8 cellular contexts compared by ENCODE assay signal in the genomic region with DNA sequence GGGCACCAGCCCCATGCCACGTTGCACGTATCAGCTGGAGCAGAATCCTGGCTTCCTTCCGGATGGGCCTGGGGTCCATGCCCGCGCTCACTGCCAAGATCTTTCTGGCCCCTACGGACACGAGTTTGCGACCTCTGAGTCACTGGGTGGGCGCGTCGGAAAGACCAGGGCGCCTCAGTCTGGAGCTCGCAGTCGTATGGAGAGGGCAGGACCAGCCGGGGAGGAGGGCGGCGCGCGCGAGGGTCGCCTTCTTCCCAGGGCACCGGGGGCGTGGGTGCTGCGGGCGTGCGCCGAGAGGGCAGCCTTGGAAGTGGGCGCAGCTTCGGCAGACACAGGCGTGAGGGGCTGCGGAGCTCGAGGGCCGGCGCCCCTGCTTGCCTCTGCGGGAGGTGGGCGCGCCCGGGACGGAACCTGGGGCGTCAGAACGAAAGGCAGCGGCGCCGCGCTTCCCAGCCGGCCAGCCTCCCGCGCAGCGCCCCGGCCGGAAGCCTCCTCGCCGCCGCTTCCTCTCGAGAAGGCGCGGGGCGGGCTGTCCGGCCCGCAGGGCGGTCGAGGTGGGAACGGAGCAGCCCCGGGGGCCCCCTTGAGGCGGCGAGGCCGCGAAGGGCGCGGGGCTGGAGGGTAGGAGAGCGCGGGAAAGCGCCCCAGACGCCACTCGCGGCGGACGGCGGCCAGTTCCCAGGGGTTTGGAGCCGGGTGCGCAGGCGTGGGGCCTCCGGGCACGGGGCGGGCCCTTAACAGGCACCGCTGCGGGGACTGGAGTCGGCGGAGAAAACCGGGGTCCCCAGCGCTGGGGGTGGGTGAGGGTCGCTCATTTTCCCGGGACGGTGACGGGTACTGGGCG. TPM values are rescaled to one million over a fixed set of nuclear protein-coding genes. Genes with fewer than 3 reads are reported as not detected.
DNase-seq lines count a peak whose midpoint lies in the region; ATAC-seq and TF ChIP-seq lines count a peak whose summit lies in the region.

ARL6IP4 (plus strand) TSS at position 490 of the 844 bp plus-strand sequence. CDS start 459 bp downstream, outside the sequence.

- no peaks in the 10 kb centered on the region for H4K20me1 ChIP-seq in H9 (ENCODE audit: control insufficient read depth, insufficient read depth, insufficient read length)

- H3K27ac Mint-ChIP-seq in H9 = peak within 1 kb of the TSS in 2 of 3 experiments; percentile 85 to 87; a peak in 3 of 7 replicates
- peak within 1 kb of the TSS; percentile 88 for H3K27ac Mint-ChIP-seq in activated B cell treated with CpG ODN at 0.5 μM for 24 hours

- peak within 1 kb of the TSS; percentile 62 for H3K9ac ChIP-seq in H9 (ENCODE audit: extremely low read depth, insufficient read length, low read length)

- H4K5ac ChIP-seq in H9 (ENCODE audit: insufficient read length, low read depth, low read length) = no peak within 1 kb of the TSS

- H3K9me3 Mint-ChIP-seq in H9 (no peaks in the 10 kb centered on the region), activated B cell treated with CpG ODN at 0.5 μM for 24 hours (no peaks in the 10 kb centered on the region)

- peaks cover 18 to 41% of the 10 kb centered on the region in 2 experiments for H3K4me1 Mint-ChIP-seq in H9
- peaks cover 55% of the 10 kb centered on the region for H3K4me1 Mint-ChIP-seq in activated B cell treated with CpG ODN at 0.5 μM for 24 hours

- H3T11ph ChIP-seq in H9 (ENCODE audit: low read length) = no peak within 1 kb of the TSS

- peaks cover 8% of the 10 kb centered on the region; the same call in 1 of the 2 replicates for H3K4me1 ChIP-seq in H9 (ENCODE audit: insufficient read depth, low read length)

- no peak within 1 kb of the TSS; the same call in 1 of the 2 replicates for H2BK15ac ChIP-seq in H9 (ENCODE audit: low read depth, low read length)

- peak within 1 kb of the TSS; percentile 65 for H3K18ac ChIP-seq in H9 (ENCODE audit: insufficient read length, low read depth, low read length)

- no CpG with 5 or more reads among the region's 96 CpGs for WGBS in H9 (ENCODE audit: extremely low coverage, insufficient read length, low lambda C conversion rate)

- no peaks in the 10 kb centered on the region for H3K9me3 ChIP-seq in H9 (ENCODE audit: control insufficient read depth, low read depth, low read length)

- no peak within 1 kb of the TSS for H2BK12ac ChIP-seq in H9 (ENCODE audit: insufficient read length, low read depth, low read length)

- peak; percentile 72 for TF ChIP-seq POLR2A in GM10847 (IDR thresholded peaks at IDR 0.05; ENCODE audit: extremely low read depth, insufficient read length)

- no peak for TF ChIP-seq CTCF in H9 (conservative IDR thresholded peaks at IDR 0.05)
- TF ChIP-seq CTCF in activated B cell treated with CpG ODN at 0.5 μM for 24 hours (IDR thresholded peaks at IDR 0.05) = no peak

- no peak within 1 kb of the TSS for H2AK5ac ChIP-seq in H9 (ENCODE audit: insufficient read length, low read length)

- intact Hi-C loops in activated B cell treated with CpG ODN at 0.5 μM for 24 hours (cut with micrococcal nuclease) = loop anchor here (5.0 kb wide), 1 partner anchor 172 kb away; the partner anchor contains the start of gene PITPNM2

- no peaks in the 10 kb centered on the region for H3K79me2 ChIP-seq in H9 (ENCODE audit: insufficient read depth, low read length)

- H3K27ac ChIP-seq in H9 (ENCODE audit: insufficient read length, low read depth, low read length) = no peak within 1 kb of the TSS

- no peak within 1 kb of the TSS for H2BK20ac ChIP-seq in H9 (ENCODE audit: low read depth, low read length, poor library complexity, severe bottlenecking)

- H3K79me1 ChIP-seq in H9 (ENCODE audit: insufficient read depth, low read depth, low read length, poor library complexity, severe bottlenecking) = no peaks in the 10 kb centered on the region

- no peak within 1 kb of the TSS for H2BK5ac ChIP-seq in H9 (ENCODE audit: insufficient read length, low read length)

- POLR2A ChIA-PET in activated B cell treated with CpG ODN at 0.5 μM for 24 hours (lab: Charles Lee) = interaction anchor here (0.6 to 2.5 kb wide), 9 partner anchors 10 to 257 kb away, joined by 3 to 9 read pairs (median 3); partner anchors contain the start of genes ABCB9, CCDC62, MPHOSPH9 and MTRFR

- H3K36me3 Mint-ChIP-seq in H9 (ENCODE audit: insufficient read depth in 1 of 3, low read depth in 3 of 3) (peaks cover 0 to 20% (median 8%) of the 10 kb centered on the region in 3 experiments; a peak in 4 of 7 replicates), activated B cell treated with CpG ODN at 0.5 μM for 24 hours (ENCODE audit: low read depth) (peaks cover 28% of the 10 kb centered on the region)

- CTCF ChIA-PET in activated B cell treated with CpG ODN at 0.5 μM for 24 hours (lab: Charles Lee) = interaction anchor here (1.2 kb wide), 1 partner anchor 170 kb away, joined by 4 read pairs; no protein-coding TSS in a partner anchor

- H2AFZ ChIP-seq in H9 (ENCODE audit: low read length) = no peak within 1 kb of the TSS

- no peak within 1 kb of the TSS for H3K56ac ChIP-seq in H9 (ENCODE audit: insufficient read length, low read depth, low read length)

- H4K8ac ChIP-seq in H9 (replicated peaks; ENCODE audit: insufficient read length, low read depth, low read length) = no peak within 1 kb of the TSS

- peak within 1 kb of the TSS; percentile 84 for H3K14ac ChIP-seq in H9 (ENCODE audit: insufficient read depth, low read length)

- H3K27me3 Mint-ChIP-seq in H9 (ENCODE audit: low read depth) (no peaks in the 10 kb centered on the region), activated B cell treated with CpG ODN at 0.5 μM for 24 hours (no peaks in the 10 kb centered on the region)

- peak within 1 kb of the TSS; percentile 79 for H3K4me2 ChIP-seq in H9 (ENCODE audit: insufficient read depth, insufficient read length, low read length)

- no peak within 1 kb of the TSS for H4K91ac ChIP-seq in H9 (ENCODE audit: insufficient read length, low read depth, low read length)

- no peaks in the 10 kb centered on the region for H3K27me3 ChIP-seq in H9 (ENCODE audit: insufficient read depth, low read length)

- no peak within 1 kb of the TSS for H3K4ac ChIP-seq in H9 (ENCODE audit: low read depth, low read length)

- no peak within 1 kb of the TSS for H3K23ac ChIP-seq in H9 (ENCODE audit: insufficient read length, low read depth, low read length)

- ATAC-seq in activated B cell treated with CpG ODN at 0.5 μM for 24 hours (ENCODE audit: low read depth) = peak; percentile 83

- DNase-seq in H9 (no peak), NCI-H1105 (lab: John Stamatoyannopoulos, UW) (peak; percentile 47), activated B cell treated with CpG ODN at 0.5 μM for 24 hours (peak; percentile 72), islet precursor cell (peak; percentile 88), NCI-H1694 treated with DMSO at 0.1 percent for 48 hours (lab: John Stamatoyannopoulos, UW) (no peak)
- DNase-seq in central memory CD4-positive, alpha-beta T cell = peak; percentile 60
- DNase-seq in stimulated activated CD4-positive, alpha-beta T cell treated with anti-CD3 and anti-CD28 coated beads, Interleukin-15, amount 100 ng/mL, for 1 hour (ENCODE audit: low read depth in 1 of 2, low spot score in 1 of 2) = peak; percentile 37 to 55

- peak within 1 kb of the TSS; percentile 88 to 93 for H3K4me3 Mint-ChIP-seq in H9
- peak within 1 kb of the TSS; percentile 88 for H3K4me3 Mint-ChIP-seq in activated B cell treated with CpG ODN at 0.5 μM for 24 hours

- no peak within 1 kb of the TSS for H2BK120ac ChIP-seq in H9 (ENCODE audit: low read depth, low read length, poor library complexity, severe bottlenecking)

- peaks cover 17% of the 10 kb centered on the region for H3K23me2 ChIP-seq in H9 (ENCODE audit: insufficient read length, low read depth, low read length, poor library complexity, severe bottlenecking)

RNA-seq across cellular contexts. Expression of gene ARL6IP4, which starts in this region (rescaled TPM):
- total RNA-seq in H9 (2021) = 124 and 132 TPM in 2 replicates
- 163 and 178 TPM in 2 replicates for total RNA-seq in activated B cell treated with CpG ODN at 0.5 μM for 24 hours

Comparison
In these comparisons a context has a peak if more than half of its experiments do, and no peak if none do; other contexts are left out.
1. DNase-seq: peak in NCI-H1105 (single experiment), activated B cell treated with CpG ODN at 0.5 μM for 24 hours (single experiment), central memory CD4-positive, alpha-beta T cell (single experiment), islet precursor cell (single experiment) and stimulated activated CD4-positive, alpha-beta T cell treated with anti-CD3 and anti-CD28 coated beads, Interleukin-15, amount 100 ng/mL, for 1 hour (2 of 2); none in H9 (single experiment) and NCI-H1694 treated with DMSO at 0.1 percent for 48 hours (single experiment).